ENCODE assay signal across 7 cellular contexts in the genomic region with DNA sequence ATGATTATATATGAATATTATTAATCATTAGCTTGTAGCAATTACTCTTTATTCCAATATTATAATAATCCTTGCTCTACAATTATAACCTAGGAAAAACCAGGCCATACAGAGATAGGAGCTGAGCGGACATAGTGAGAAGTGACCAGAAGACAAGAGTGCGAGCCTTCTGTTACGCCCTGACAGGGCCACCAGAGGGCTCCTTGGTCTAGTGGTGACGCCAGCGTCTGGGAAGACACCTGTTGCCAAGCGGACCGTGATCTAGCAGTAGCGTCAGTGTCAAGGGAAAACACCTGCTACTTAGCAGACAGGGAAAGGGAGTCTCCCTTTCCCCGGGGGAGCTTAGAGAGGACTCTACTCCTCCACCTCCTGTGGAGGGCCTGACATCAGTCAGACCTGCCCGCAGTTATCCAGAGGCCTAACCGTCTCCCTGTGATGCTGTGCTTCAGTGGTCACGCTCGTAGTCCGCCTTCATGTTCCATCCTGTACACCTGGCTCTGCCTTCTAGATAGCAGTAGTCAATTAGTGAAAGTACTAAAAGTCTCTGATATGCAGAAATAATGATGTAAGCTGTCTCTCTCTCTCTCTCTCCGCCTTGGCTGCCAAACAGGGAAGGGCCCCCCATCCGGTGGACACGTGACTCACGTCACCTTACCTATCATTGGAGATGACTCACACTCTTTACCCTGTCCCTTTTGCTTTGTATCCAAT. TPM values are rescaled to one million over a fixed set of nuclear protein-coding genes. Genes with fewer than 3 reads are reported as not detected.
DNase-seq lines count a peak whose midpoint lies in the region; ATAC-seq and TF ChIP-seq lines count a peak whose summit lies in the region.
"Not testable (repeated sequence)": the region's sequence is repeated elsewhere in the genome, so short reads cannot be mapped to it uniquely, and the experiment has no call there.
"Had no signal": no experiment of that assay in that cellular context is flagged by ENCODE, and none has a peak within 500 bp of the region (broad histone marks: within the 10 kb centered on the region; RNA-seq: fewer than 3 reads in every experiment).

No MANE protein-coding gene starts in this region.

- H3K27me3 Mint-ChIP-seq in activated T-helper 1 cell treated with anti-CD3 and anti-CD28 coated beads, Interleukin-12 subunit alpha, Interleukin-12 subunit beta, Interleukin-2, Interleukin-4 antibody, amounts not matched to agents 30 ng/mL and 10 ng/mL and 1 ng/mL, durations not matched to agents 14 hours and 24 hours and 36 hours (ENCODE audit: insufficient read depth); progenitor cell of endocrine pancreas: not testable (repeated sequence)

- H3K27me3 ChIP-seq in BJ (ENCODE audit: control insufficient read depth, insufficient read depth, low read length); Karpas-422 (ENCODE audit: low read length); Panc1 (ENCODE audit: control insufficient read depth, insufficient read depth, low read length): not testable (repeated sequence)

- not testable (repeated sequence) for H3K4me2 ChIP-seq in Karpas-422 (ENCODE audit: low read depth, low read length, poor library complexity, severe bottlenecking)

- H3K9me3 ChIP-seq in Karpas-422 (ENCODE audit: low read length); Panc1 (ENCODE audit: control insufficient read depth, insufficient read depth, low read depth, low read length): not testable (repeated sequence)

- not testable (repeated sequence) for H3K79me2 ChIP-seq in Karpas-422 (ENCODE audit: low read length)

- in situ Hi-C loops in Panc1 (cut with HindIII; ENCODE audit: low pct_unique_long_range_greater_than_20kb, low sequenced_read_pairs) = not testable (repeated sequence)

- not testable (repeated sequence) for H3K4me1 Mint-ChIP-seq in activated T-helper 1 cell treated with anti-CD3 and anti-CD28 coated beads, Interleukin-12 subunit alpha, Interleukin-12 subunit beta, Interleukin-2, Interleukin-4 antibody, amounts not matched to agents 30 ng/mL and 10 ng/mL and 1 ng/mL, durations not matched to agents 14 hours and 24 hours and 36 hours (ENCODE audit: low read depth); progenitor cell of endocrine pancreas (ENCODE audit: low read depth)

- ATAC-seq in Panc1 = not testable (repeated sequence)

- POLR2A ChIA-PET in BJ (lab: Charles Lee); Panc1 (lab: Charles Lee): not testable (repeated sequence)

- not testable (repeated sequence) for H3K27ac ChIP-seq in Karpas-422 (ENCODE audit: low read length); Panc1 (ENCODE audit: low read length)

- H3K9me2 ChIP-seq in Karpas-422 (replicated peaks; ENCODE audit: insufficient read depth, low read length) = not testable (repeated sequence)

- peak overlapping the region; percentile 13 for H3K4me3 Mint-ChIP-seq in activated T-helper 1 cell treated with anti-CD3 and anti-CD28 coated beads, Interleukin-12 subunit alpha, Interleukin-12 subunit beta, Interleukin-2, Interleukin-4 antibody, amounts not matched to agents 30 ng/mL and 10 ng/mL and 1 ng/mL, durations not matched to agents 14 hours and 24 hours and 36 hours
- H3K4me3 Mint-ChIP-seq in progenitor cell of endocrine pancreas (ENCODE audit: low read depth) = not testable (repeated sequence)

- not testable (repeated sequence) for H3K9ac ChIP-seq in Karpas-422 (ENCODE audit: low read length)

- intact Hi-C loops in Panc1 (cut with micrococcal nuclease; ENCODE audit: unreplicated experiment) = not testable (repeated sequence)
- intact Hi-C loops in activated T-helper 1 cell treated with anti-CD3 and anti-CD28 coated beads, Interleukin-12 subunit alpha, Interleukin-12 subunit beta, Interleukin-2, Interleukin-4 antibody, amounts not matched to agents 30 ng/mL and 10 ng/mL and 1 ng/mL, durations not matched to agents 14 hours and 24 hours and 36 hours (cut with micrococcal nuclease) = loop anchor here (1.0 kb wide), 1 partner anchor 21 kb away; no protein-coding TSS in a partner anchor

- BruUV-seq in Panc1 (replicated peaks; lab: Mats Ljungman, UMichigan) = not testable (repeated sequence)

- TF ChIP-seq CTCF in BJ (IDR thresholded peaks at IDR 0.05; ENCODE audit: insufficient read depth, low read depth, low read length) (peak; percentile 49), Panc1 (IDR thresholded peaks at IDR 0.05) (peak; percentile 44), progenitor cell of endocrine pancreas (IDR thresholded peaks at IDR 0.05; ENCODE audit: unreplicated experiment) (peak; percentile 59)
- not testable (repeated sequence) for TF ChIP-seq CTCF in foreskin fibroblast (IDR thresholded peaks at IDR 0.05; ENCODE audit: low read depth, low read length)

- not testable (repeated sequence) for H3K36me3 Mint-ChIP-seq in activated T-helper 1 cell treated with anti-CD3 and anti-CD28 coated beads, Interleukin-12 subunit alpha, Interleukin-12 subunit beta, Interleukin-2, Interleukin-4 antibody, amounts not matched to agents 30 ng/mL and 10 ng/mL and 1 ng/mL, durations not matched to agents 14 hours and 24 hours and 36 hours (ENCODE audit: low read depth); progenitor cell of endocrine pancreas (ENCODE audit: insufficient read depth)

- DNase-seq in BJ (ENCODE audit: low read depth); Panc1 (ENCODE audit: low read depth, low spot score); activated T-helper 1 cell treated with anti-CD3 and anti-CD28 coated beads, Interleukin-12 subunit alpha, Interleukin-12 subunit beta, Interleukin-2, Interleukin-4 antibody, amounts not matched to agents 30 ng/mL and 10 ng/mL and 1 ng/mL, durations not matched to agents 14 hours and 24 hours and 36 hours (ENCODE audit: low spot score); progenitor cell of endocrine pancreas (ENCODE audit: low spot score, unreplicated experiment): not testable (repeated sequence)
- DNase-seq in Karpas-422 = peak; percentile 70
- peak; percentile 26 to 64 for DNase-seq in foreskin fibroblast

- CTCF ChIA-PET in BJ (lab: Yijun Ruan, JAX) = interaction anchor here (0.6 to 1.9 kb wide), 11 partner anchors 8 to 364 kb away, joined by 3 to 7 read pairs (median 4); a partner anchor contains a TSS
- CTCF ChIA-PET in Panc1 (lab: Charles Lee) = interaction anchor here (0.5 to 1.2 kb wide), 5 partner anchors 9 to 595 kb away, joined by 3 to 5 read pairs (median 3); a partner anchor contains a TSS

- H4K20me1 ChIP-seq in Karpas-422 (ENCODE audit: insufficient read depth, low read depth, low read length) = not testable (repeated sequence)

- H3K4me1 ChIP-seq in Karpas-422 (ENCODE audit: low read length) = peaks cover 26% of the 10 kb centered on the region
- H3K4me1 ChIP-seq in Panc1 (ENCODE audit: control insufficient read depth, insufficient read depth, low read length) = not testable (repeated sequence)

- H2AFZ ChIP-seq in Karpas-422 (ENCODE audit: low read length) = not testable (repeated sequence)

- not testable (repeated sequence) for H3K4me3 ChIP-seq in BJ (ENCODE audit: low read depth, low read length); Karpas-422 (ENCODE audit: low read length); Panc1 (ENCODE audit: low read depth in 2 of 2, low read length in 2 of 2); foreskin fibroblast (ENCODE audit: low read depth in 1 of 2, low read length in 2 of 2)

- not testable (repeated sequence) for H3K36me3 ChIP-seq in BJ (ENCODE audit: control insufficient read depth, insufficient read depth, low read length); Karpas-422 (ENCODE audit: insufficient read depth, low read length); Panc1 (ENCODE audit: control insufficient read depth, insufficient read depth, low read length)

- not testable (repeated sequence) for H3K9me3 Mint-ChIP-seq in activated T-helper 1 cell treated with anti-CD3 and anti-CD28 coated beads, Interleukin-12 subunit alpha, Interleukin-12 subunit beta, Interleukin-2, Interleukin-4 antibody, amounts not matched to agents 30 ng/mL and 10 ng/mL and 1 ng/mL, durations not matched to agents 14 hours and 24 hours and 36 hours; progenitor cell of endocrine pancreas (ENCODE audit: low read depth)

- peak overlapping the region; percentile 10 for H3K27ac Mint-ChIP-seq in activated T-helper 1 cell treated with anti-CD3 and anti-CD28 coated beads, Interleukin-12 subunit alpha, Interleukin-12 subunit beta, Interleukin-2, Interleukin-4 antibody, amounts not matched to agents 30 ng/mL and 10 ng/mL and 1 ng/mL, durations not matched to agents 14 hours and 24 hours and 36 hours
- H3K27ac Mint-ChIP-seq in progenitor cell of endocrine pancreas = not testable (repeated sequence)

RNA-seq across cellular contexts. Expression of a gene that starts 2.2 kb away (rescaled TPM):
- not detected in 2 replicates for polyA plus RNA-seq in BJ (2011; rRNA removed)
- not detected in 2 replicates for polyA minus RNA-seq in BJ (2011; rRNA and poly(A)+ RNA removed)
- total RNA-seq in Karpas-422 (2014; rRNA removed; shearing (Covaris generic); ENCODE audit: low replicate concordance) = not detected in 2 replicates
- 0.05 TPM for total RNA-seq in Panc1 (2021; ENCODE audit: unreplicated experiment)
- polyA plus RNA-seq in Panc1 (2012; ENCODE audit: insufficient read length) = 1.0 TPM
- not detected in 2 replicates for total RNA-seq in activated T-helper 1 cell treated with anti-CD3 and anti-CD28 coated beads, Interleukin-12 subunit alpha, Interleukin-12 subunit beta, Interleukin-2, Interleukin-4 antibody, amounts not matched to agents 30 ng/mL and 10 ng/mL and 1 ng/mL, durations not matched to agents 14 hours and 24 hours and 36 hours
- not detected in 2 replicates for total RNA-seq in progenitor cell of endocrine pancreas

RNA-seq across cellular contexts. Expression of a gene that starts 8.5 kb away (rescaled TPM):
- not detected in 2 replicates for polyA plus RNA-seq in BJ (2011; rRNA removed)
- not detected in 2 replicates for polyA minus RNA-seq in BJ (2011; rRNA and poly(A)+ RNA removed)
- total RNA-seq in Karpas-422 (2014; rRNA removed; shearing (Covaris generic); ENCODE audit: low replicate concordance) = not detected in 2 replicates
- total RNA-seq in Panc1 (2021; ENCODE audit: unreplicated experiment) (not detected), progenitor cell of endocrine pancreas (not detected in 2 replicates)
- not detected for polyA plus RNA-seq in Panc1 (2012; ENCODE audit: insufficient read length)
- not detected in 2 replicates for total RNA-seq in activated T-helper 1 cell treated with anti-CD3 and anti-CD28 coated beads, Interleukin-12 subunit alpha, Interleukin-12 subunit beta, Interleukin-2, Interleukin-4 antibody, amounts not matched to agents 30 ng/mL and 10 ng/mL and 1 ng/mL, durations not matched to agents 14 hours and 24 hours and 36 hours
- polyA plus RNA-seq: SK-N-SH had no signal

RNA-seq across cellular contexts. Expression of a gene that starts 18.2 kb away (rescaled TPM):
- not detected in 2 replicates for polyA plus RNA-seq in BJ (2011; rRNA removed)
- not detected in 2 replicates for polyA minus RNA-seq in BJ (2011; rRNA and poly(A)+ RNA removed)
- not detected in 2 replicates for total RNA-seq in Karpas-422 (2014; rRNA removed; shearing (Covaris generic); ENCODE audit: low replicate concordance)
- total RNA-seq in Panc1 (2021; ENCODE audit: unreplicated experiment) (not detected), progenitor cell of endocrine pancreas (not detected in 2 replicates)
- not detected for polyA plus RNA-seq in Panc1 (2012; ENCODE audit: insufficient read length)
- total RNA-seq in activated T-helper 1 cell treated with anti-CD3 and anti-CD28 coated beads, Interleukin-12 subunit alpha, Interleukin-12 subunit beta, Interleukin-2, Interleukin-4 antibody, amounts not matched to agents 30 ng/mL and 10 ng/mL and 1 ng/mL, durations not matched to agents 14 hours and 24 hours and 36 hours = not detected in 2 replicates
- polyA plus RNA-seq: SK-N-SH had no signal

RNA-seq across cellular contexts. Expression of a gene that starts 23.8 kb away (rescaled TPM):
- not detected in 2 replicates for polyA plus RNA-seq in BJ (2011; rRNA removed)
- polyA minus RNA-seq in BJ (2011; rRNA and poly(A)+ RNA removed) = not detected in 2 replicates
- total RNA-seq in Karpas-422 (2014; rRNA removed; shearing (Covaris generic); ENCODE audit: low replicate concordance) = not detected in 2 replicates
- total RNA-seq in Panc1 (2021; ENCODE audit: unreplicated experiment) (not detected), progenitor cell of endocrine pancreas (0.42 TPM in 1 of 2 replicates, not detected in the other)
- polyA plus RNA-seq in Panc1 (2012; ENCODE audit: insufficient read length) = not detected
- total RNA-seq in activated T-helper 1 cell treated with anti-CD3 and anti-CD28 coated beads, Interleukin-12 subunit alpha, Interleukin-12 subunit beta, Interleukin-2, Interleukin-4 antibody, amounts not matched to agents 30 ng/mL and 10 ng/mL and 1 ng/mL, durations not matched to agents 14 hours and 24 hours and 36 hours = 0.39 and 0.59 TPM in 2 replicates
- polyA plus RNA-seq: SK-N-SH had no signal

RNA-seq across cellular contexts. Expression of a gene that starts 24.6 kb away (rescaled TPM):
- 51.5 and 62.5 TPM in 2 replicates for polyA plus RNA-seq in BJ (2011; rRNA removed)
- 5.2 and 18.7 TPM in 2 replicates for polyA minus RNA-seq in BJ (2011; rRNA and poly(A)+ RNA removed)
- 20.5 and 61.8 TPM in 2 replicates for total RNA-seq in Karpas-422 (2014; rRNA removed; shearing (Covaris generic); ENCODE audit: low replicate concordance)
- total RNA-seq in Panc1 (2021; ENCODE audit: unreplicated experiment) = 53.5 TPM
- 145 TPM for polyA plus RNA-seq in Panc1 (2012; ENCODE audit: insufficient read length)
- total RNA-seq in activated T-helper 1 cell treated with anti-CD3 and anti-CD28 coated beads, Interleukin-12 subunit alpha, Interleukin-12 subunit beta, Interleukin-2, Interleukin-4 antibody, amounts not matched to agents 30 ng/mL and 10 ng/mL and 1 ng/mL, durations not matched to agents 14 hours and 24 hours and 36 hours = 37.2 and 39.0 TPM in 2 replicates
- total RNA-seq in progenitor cell of endocrine pancreas = 57.8 and 62.2 TPM in 2 replicates
